28 cellular contexts compared by ENCODE assay signal in genomic region chrX:41373989-41374606, GRCh38.
"Had no signal": no experiment of that assay in that cellular context is flagged by ENCODE, and none has a peak within 500 bp of the region (broad histone marks: within the 10 kb centered on the region; RNA-seq: fewer than 3 reads in every experiment).

No MANE protein-coding gene starts in this region.

- H3K4me2 ChIP-seq: hepatocyte, neural progenitor cell had no signal

- H3K4me3 Mint-ChIP-seq: mesothelial cell of epicardium; naive B cell; natural killer cell; nephron progenitor cell; neural progenitor cell; stimulated activated effector memory CD8-positive, alpha-beta T cell treated with anti-CD3 and anti-CD28 coated beads, Interleukin-12 subunit alpha, Interleukin-12 subunit beta, amount 100 ng/mL, for 72 hours; stimulated activated naive CD8-positive, alpha-beta T cell treated with anti-CD3 and anti-CD28 coated beads, Interleukin-15, amount 100 ng/mL, for 72 hours had no signal

- DNase-seq: islet precursor cell; left ventricle myocardium inferior; mesendoderm; naive B cell; natural killer cell; nephron progenitor cell; occipital lobe; right cardiac atrium; stimulated activated CD4-positive, alpha-beta T cell treated with anti-CD3 and anti-CD28 coated beads, Interleukin-12 subunit alpha, Interleukin-12 subunit beta, amount 100 ng/mL, for 4 hours; stimulated activated CD4-positive, alpha-beta T cell treated with anti-CD3 and anti-CD28 coated beads, Interleukin-15, amount 100 ng/mL, for 24 hours; stimulated activated CD4-positive, alpha-beta T cell treated with anti-CD3 and anti-CD28 coated beads, Interleukin-2, amount 100 ng/mL, for 24 hours; stimulated activated CD4-positive, alpha-beta T cell treated with anti-CD3 and anti-CD28 coated beads, Interleukin-4, amount 100 ng/mL, for 1 hour; stimulated activated naive CD4-positive, alpha-beta T cell treated with Interleukin-2 at 50 U/mL for 16 hours; stimulated activated naive CD8-positive, alpha-beta T cell treated with anti-CD3 and anti-CD28 coated beads, Interleukin-15, amount 100 ng/mL, for 72 hours; substantia nigra; testis; thyroid gland; transverse colon; upper lobe of left lung had no signal

- H3K9ac ChIP-seq: neural progenitor cell, parathyroid adenoma had no signal

- H3K27ac Mint-ChIP-seq: mesothelial cell of epicardium; naive B cell; natural killer cell; nephron progenitor cell; neural progenitor cell; progenitor cell of endocrine pancreas; stimulated activated effector memory CD8-positive, alpha-beta T cell treated with anti-CD3 and anti-CD28 coated beads, Interleukin-12 subunit alpha, Interleukin-12 subunit beta, amount 100 ng/mL, for 72 hours; stimulated activated naive CD8-positive, alpha-beta T cell treated with anti-CD3 and anti-CD28 coated beads, Interleukin-15, amount 100 ng/mL, for 72 hours had no signal

- H2AFZ ChIP-seq: hepatocyte, neural progenitor cell, parathyroid adenoma had no signal

- H3K4me3 ChIP-seq: hepatocyte, left ventricle myocardium inferior, lung, neural progenitor cell, testis, thyroid gland, transverse colon, upper lobe of left lung, vagina had no signal

- ATAC-seq: natural killer cell; right cardiac atrium; stimulated activated naive CD8-positive, alpha-beta T cell treated with anti-CD3 and anti-CD28 coated beads, Interleukin-15, amount 100 ng/mL, for 72 hours had no signal

- H3K36me3 ChIP-seq: left ventricle myocardium inferior, neural progenitor cell, neutrophil, thyroid gland, transverse colon, upper lobe of left lung, vagina had no signal

- H3K9me3 ChIP-seq: left ventricle myocardium inferior, neutrophil, testis, thyroid gland, transverse colon, upper lobe of left lung, vagina had no signal

- H3K4me1 Mint-ChIP-seq: mesothelial cell of epicardium, naive B cell, natural killer cell, nephron progenitor cell, neural progenitor cell had no signal

- H3K27ac ChIP-seq: hepatocyte, left ventricle myocardium inferior, neural progenitor cell, neutrophil, parathyroid adenoma, testis, thyroid gland, transverse colon, upper lobe of left lung, vagina had no signal

- H3K79me2 ChIP-seq: hepatocyte, parathyroid adenoma had no signal

- H3K27me3 Mint-ChIP-seq: naive B cell; progenitor cell of endocrine pancreas; stimulated activated naive CD8-positive, alpha-beta T cell treated with anti-CD3 and anti-CD28 coated beads, Interleukin-15, amount 100 ng/mL, for 72 hours had no signal

- H3K4me1 ChIP-seq: left ventricle myocardium inferior, neural progenitor cell, parathyroid adenoma, testis, thyroid gland, transverse colon, upper lobe of left lung, vagina had no signal

- H3K27me3 ChIP-seq: hepatocyte, neural progenitor cell, neutrophil, testis, thyroid gland, transverse colon, upper lobe of left lung, vagina had no signal

- H3K9me3 Mint-ChIP-seq: natural killer cell; stimulated activated effector memory CD8-positive, alpha-beta T cell treated with anti-CD3 and anti-CD28 coated beads, Interleukin-12 subunit alpha, Interleukin-12 subunit beta, amount 100 ng/mL, for 72 hours; stimulated activated naive CD8-positive, alpha-beta T cell treated with anti-CD3 and anti-CD28 coated beads, Interleukin-15, amount 100 ng/mL, for 72 hours had no signal

- H3K36me3 Mint-ChIP-seq: naive B cell; natural killer cell; neural progenitor cell; stimulated activated effector memory CD8-positive, alpha-beta T cell treated with anti-CD3 and anti-CD28 coated beads, Interleukin-12 subunit alpha, Interleukin-12 subunit beta, amount 100 ng/mL, for 72 hours had no signal
